ENCODE assay signal across 19 cellular contexts in genomic region chr4:38316045-38316444, GRCh38.
DNase-seq lines count a peak whose midpoint lies in the region; ATAC-seq, FAIRE-seq and TF ChIP-seq lines count a peak whose summit lies in the region.
"Had no signal": no experiment of that assay in that cellular context is flagged by ENCODE, and none has a peak within 500 bp of the region (broad histone marks: within the 10 kb centered on the region; RNA-seq: fewer than 3 reads in every experiment).

No MANE protein-coding gene starts in this region.

- peak overlapping the region; percentile 15; the same call in 1 of the 2 replicates for H3K27ac ChIP-seq in RWPE1
- no peak overlapping the region for H3K27ac ChIP-seq in K562 (ENCODE audit: extremely low read depth, low read depth, low read length)
- H3K27ac ChIP-seq: 22Rv1, A549, BLaER1 had no signal

- peaks cover 2% of the 10 kb centered on the region for H3K9me3 ChIP-seq in K562 (replicated peaks; ENCODE audit: control insufficient read depth, insufficient read depth, low read depth, low read length)
- H3K9me3 ChIP-seq: A549, BLaER1 had no signal

- TF ChIP-seq RAD21 in K562 (CRISPR knock-in tag; conservative IDR thresholded peaks at IDR 0.05 in 1 of 2, IDR thresholded peaks at IDR 0.05 in 1 of 2): no peak

- POLR2A ChIA-PET in RWPE1 (lab: Yijun Ruan, JAX; ENCODE audit: low non-redundant PET): no interaction called here
- POLR2A ChIA-PET in K562 (lab: Yijun Ruan, JAX): no interaction called here

- no peaks in the 10 kb centered on the region for H3K36me3 ChIP-seq in K562 (ENCODE audit: control insufficient read depth, insufficient read depth, low read length)
- H3K36me3 ChIP-seq: BLaER1 had no signal

- H3K4me1 ChIP-seq in K562 (replicated peaks in 1 of 2; ENCODE audit: control insufficient read depth in 2 of 2, insufficient read depth in 2 of 2, low read length in 2 of 2): peaks cover 13 to 38% of the 10 kb centered on the region in 2 experiments

- no peak for TF ChIP-seq POLR2A in K562 (conservative IDR thresholded peaks at IDR 0.05)

- no peak overlapping the region for H3K4me2 ChIP-seq in K562 (ENCODE audit: insufficient read depth, low read length)
- H3K4me2 ChIP-seq: A549, BLaER1 had no signal

- peak; percentile 15 for DNase-seq in NCI-H82 (lab: John Stamatoyannopoulos, UW)
- no peak for DNase-seq in NCI-H82 treated with DMSO at 0.1 percent for 48 hours (lab: John Stamatoyannopoulos, UW; ENCODE audit: unreplicated experiment)
- no peak for DNase-seq in RWPE1 (ENCODE audit: low spot score)
- no peak for DNase-seq in K562 (ENCODE audit: extremely low read depth in 1 of 4, low spot score in 3 of 4)
- DNase-seq in kidney glomerular epithelial cell (lab: John Stamatoyannopoulos, UW): no peak
- no peak for DNase-seq in SIG-M5 treated with dmso at 0.1 percent for 504 hours (lab: John Stamatoyannopoulos, UW; ENCODE audit: unreplicated experiment)
- DNase-seq: Calu3; CD8-positive, alpha-beta T cell; DMS79 treated with DMSO at 0.1 percent for 48 hours; GF-D8; GOT3; H7; IMR-90; KG1 had no signal

- no peaks in the 10 kb centered on the region for H3K27me3 ChIP-seq in K562 (ENCODE audit: control insufficient read depth in 2 of 2, insufficient read depth in 2 of 2, low read length in 2 of 2)
- H3K27me3 ChIP-seq: BLaER1 had no signal

- in situ Hi-C loops in K562 (cut with MboI): loop anchor here (5.0 to 10.0 kb wide), 3 partner anchors 134 to 356 kb away; no protein-coding TSS in a partner anchor

- ATAC-seq in K562: no peak
- no peak for ATAC-seq in HG03139 (IDR thresholded peaks at IDR 0.05; ENCODE audit: unreplicated experiment)
- ATAC-seq: A549; CD8-positive, alpha-beta T cell had no signal

- H3K79me2 ChIP-seq in K562 (ENCODE audit: control insufficient read depth, insufficient read depth, low read length): no peaks in the 10 kb centered on the region

- FAIRE-seq in K562 (lab: Jason Lieb, UNC): no peak
- FAIRE-seq: A549, HTR-8/SVneo had no signal

- no peak for TF ChIP-seq EP300 in K562 (IDR thresholded peaks at IDR 0.05; ENCODE audit: low read length)

- no peak overlapping the region; a peak in 1 of 4 replicates for H3K9ac ChIP-seq in K562 (ENCODE audit: insufficient read depth in 1 of 2, low read depth in 2 of 2, low read length in 2 of 2)
- H3K9ac ChIP-seq: BLaER1 had no signal

- BruUV-seq in K562 (replicated peaks; lab: Mats Ljungman, UMichigan): no TSS peak

- CTCF ChIA-PET in RWPE1 (lab: Yijun Ruan, JAX) (no interaction called here), K562 (lab: Yijun Ruan, JAX; ENCODE audit: low intra/inter-chr PET ratio) (no interaction called here)

- no peaks in the 10 kb centered on the region for H4K20me1 ChIP-seq in K562 (replicated peaks; ENCODE audit: control insufficient read depth, insufficient read depth, low read length)
- H4K20me1 ChIP-seq: BLaER1 had no signal

- no peak overlapping the region for H3K4me3 ChIP-seq in K562
- H3K4me3 ChIP-seq: A549, BLaER1 had no signal

- TF ChIP-seq CTCF in RWPE1 (conservative IDR thresholded peaks at IDR 0.05; ENCODE audit: low read depth) (no peak), K562 (IDR thresholded peaks at IDR 0.05 in 2 of 3, conservative IDR thresholded peaks at IDR 0.05 in 1 of 3; ENCODE audit: insufficient read depth in 2 of 3, low read depth in 1 of 3, low read length in 3 of 3) (no peak)

- H3K9me1 ChIP-seq in K562 (ENCODE audit: control insufficient read depth, insufficient read depth, low read length): no peaks in the 10 kb centered on the region

- 68% methylated on average over 5 of the region's 5 CpGs for WGBS in K562 (ENCODE audit: insufficient coverage, low coverage, missing lambda C conversion rate)

- intact Hi-C loops in K562 (cut with micrococcal nuclease): loop anchor here (5.0 kb wide), 2 partner anchors 74 to 249 kb away; no protein-coding TSS in a partner anchor

- H2AFZ ChIP-seq in K562 (ENCODE audit: low read depth, low read length): peak overlapping the region; percentile 62

TF ChIP-seq in K562, 482 proteins besides CTCF, POLR2A, EP300 and RAD21:
- peak; percentile 76 for TF ChIP-seq PRDM10 (IDR thresholded peaks at IDR 0.05; ENCODE audit: partially characterized antibody)
- TF ChIP-seq ZNF584 (CRISPR knock-in tag; IDR thresholded peaks at IDR 0.05; ENCODE audit: low read depth): no peak
